ENCODE assay signal across 9 cellular contexts in the genomic region with DNA sequence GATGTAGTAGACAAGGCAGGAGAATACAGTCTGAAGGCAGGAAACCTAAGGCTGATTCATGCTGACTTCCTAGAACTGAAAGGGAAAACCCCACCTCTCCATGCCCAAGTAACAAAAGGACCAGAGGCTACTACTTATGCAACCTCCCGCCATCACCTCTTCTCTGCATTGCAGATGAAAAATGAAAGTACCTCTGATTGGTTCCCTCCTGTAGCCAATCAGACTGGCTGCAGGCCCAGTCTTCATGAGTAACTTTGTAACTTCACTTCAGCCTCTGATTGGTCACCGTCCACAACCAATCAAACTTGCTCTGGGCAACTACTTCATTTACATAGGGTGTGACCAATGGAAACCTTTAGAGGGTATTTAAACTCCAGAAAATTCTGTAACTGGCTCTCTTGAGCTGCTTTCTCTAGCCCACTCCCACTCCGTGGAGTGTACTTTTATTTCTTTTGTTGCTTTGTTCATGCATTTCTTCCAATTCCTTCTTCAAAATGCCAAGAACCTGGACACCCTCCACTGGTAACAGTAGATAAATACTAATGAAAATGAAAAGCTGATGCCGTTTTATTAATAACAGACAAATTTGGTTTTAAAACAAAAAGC. TPM values are rescaled to one million over a fixed set of nuclear protein-coding genes. Genes with fewer than 3 reads are reported as not detected.
A peak's percentile ranks its signal among the peaks of the same experiment; 100 is the strongest.
DNase-seq lines count a peak whose midpoint lies in the region; ATAC-seq and TF ChIP-seq lines count a peak whose summit lies in the region.
"Had no signal": no experiment of that assay in that cellular context is flagged by ENCODE, and none has a peak within 500 bp of the region (broad histone marks: within the 10 kb centered on the region; RNA-seq: fewer than 3 reads in every experiment).

No MANE protein-coding gene starts in this region.

- intact Hi-C loops in natural killer cell (cut with micrococcal nuclease), result no loop called here

- peaks cover 29 to 48% of the 10 kb centered on the region in 2 donors for H3K27me3 Mint-ChIP-seq in natural killer cell treated with Interleukin-12 subunit alpha and Interleukin-12 subunit beta and Interleukin-15 and Interleukin-18, amount 100 ng/mL, for 72 hours
- peaks cover 25 to 40% of the 10 kb centered on the region in 2 donors for H3K27me3 Mint-ChIP-seq in natural killer cell (ENCODE audit: low read depth in 2 of 2)

- peaks cover 10% of the 10 kb centered on the region for H3K36me3 Mint-ChIP-seq in natural killer cell treated with Interleukin-12 subunit alpha and Interleukin-12 subunit beta and Interleukin-15 and Interleukin-18, amount 100 ng/mL, for 72 hours
- no peaks in the 10 kb centered on the region for H3K36me3 Mint-ChIP-seq in natural killer cell

- DNase-seq in natural killer cell treated with Interleukin-12 subunit alpha and Interleukin-12 subunit beta and Interleukin-15 and Interleukin-18, amount 100 ng/mL, for 72 hours (ENCODE audit: low spot score), result peak; percentile 85
- DNase-seq in natural killer cell (no peak), RPMI8226 (peak; percentile 65), choroid plexus epithelial cell (ENCODE audit: low read depth) (peak; percentile 63), inferior parietal cortex (ENCODE audit: extremely low spot score) (no peak), NCI-H526 treated with DMSO at 0.1 percent for 48 hours (lab: John Stamatoyannopoulos, UW) (no peak)
- DNase-seq in stimulated activated naive CD8-positive, alpha-beta T cell treated with anti-CD3 and anti-CD28 coated beads, Interleukin-15, Interleukin-2, amounts not matched to agents 100 U/mL and 50 U/mL, for 24 hours, result peak; percentile 30

- no peaks in the 10 kb centered on the region for H3K9me3 Mint-ChIP-seq in natural killer cell treated with Interleukin-12 subunit alpha and Interleukin-12 subunit beta and Interleukin-15 and Interleukin-18, amount 100 ng/mL, for 72 hours
- no peaks in the 10 kb centered on the region for H3K9me3 Mint-ChIP-seq in natural killer cell

- peak overlapping the region; percentile 17 for H3K4me3 Mint-ChIP-seq in natural killer cell treated with Interleukin-12 subunit alpha and Interleukin-12 subunit beta and Interleukin-15 and Interleukin-18, amount 100 ng/mL, for 72 hours
- no peak overlapping the region for H3K4me3 Mint-ChIP-seq in natural killer cell

- peak; percentile 98 to 99 for ATAC-seq in natural killer cell treated with Interleukin-12 subunit alpha and Interleukin-12 subunit beta and Interleukin-15 and Interleukin-18, amount 100 ng/mL, for 72 hours
- no peak for ATAC-seq in natural killer cell
- ATAC-seq in stimulated activated naive CD8-positive, alpha-beta T cell treated with anti-CD3 and anti-CD28 coated beads, Interleukin-15, Interleukin-2, amounts not matched to agents 100 U/mL and 50 U/mL, for 24 hours, result peak; percentile 91
- ATAC-seq in GM21576 (IDR thresholded peaks at IDR 0.05; ENCODE audit: unreplicated experiment), result no peak

- no peak overlapping the region for H3K4me3 ChIP-seq in choroid plexus epithelial cell (ENCODE audit: low read depth, low read length)
- H3K4me3 ChIP-seq: suprapubic skin had no signal

- H3K27ac Mint-ChIP-seq in natural killer cell treated with Interleukin-12 subunit alpha and Interleukin-12 subunit beta and Interleukin-15 and Interleukin-18, amount 100 ng/mL, for 72 hours, result peak overlapping the region; percentile 37 to 43
- no peak overlapping the region for H3K27ac Mint-ChIP-seq in natural killer cell

- peaks cover 5 to 6% of the 10 kb centered on the region in 2 donors for H3K4me1 Mint-ChIP-seq in natural killer cell treated with Interleukin-12 subunit alpha and Interleukin-12 subunit beta and Interleukin-15 and Interleukin-18, amount 100 ng/mL, for 72 hours (ENCODE audit: low read depth in 2 of 2)
- no peaks in the 10 kb centered on the region for H3K4me1 Mint-ChIP-seq in natural killer cell

- no peak for TF ChIP-seq CTCF in natural killer cell (IDR thresholded peaks at IDR 0.05)
- no peak for TF ChIP-seq CTCF in choroid plexus epithelial cell (conservative IDR thresholded peaks at IDR 0.05; ENCODE audit: low read depth, low read length)

RNA-seq across cellular contexts. Expression of a gene that starts 5.2 kb away (rescaled TPM):
- total RNA-seq in natural killer cell treated with Interleukin-12 subunit alpha and Interleukin-12 subunit beta and Interleukin-15 and Interleukin-18, amount 100 ng/mL, for 72 hours, result under 1 TPM in 1 of 2 donors, not detected in 1; 0.14 TPM
- total RNA-seq in natural killer cell, result not detected

RNA-seq across cellular contexts. Expression of a gene that starts 43.6 kb away (rescaled TPM):
- not detected for total RNA-seq in natural killer cell treated with Interleukin-12 subunit alpha and Interleukin-12 subunit beta and Interleukin-15 and Interleukin-18, amount 100 ng/mL, for 72 hours
- total RNA-seq in natural killer cell, result not detected

Comparison
In these comparisons a context has a peak if more than half of its experiments do, and no peak if none do; other contexts are left out.
1. ATAC-seq: peak in natural killer cell treated with Interleukin-12 subunit alpha and Interleukin-12 subunit beta and Interleukin-15 and Interleukin-18, amount 100 ng/mL, for 72 hours (2 of 2) and stimulated activated naive CD8-positive, alpha-beta T cell treated with anti-CD3 and anti-CD28 coated beads, Interleukin-15, Interleukin-2, amounts not matched to agents 100 U/mL and 50 U/mL, for 24 hours (single experiment); none in natural killer cell (0 of 3) and GM21576 (single experiment).
2. DNase-seq: peak in natural killer cell treated with Interleukin-12 subunit alpha and Interleukin-12 subunit beta and Interleukin-15 and Interleukin-18, amount 100 ng/mL, for 72 hours (single experiment), RPMI8226 (single experiment), choroid plexus epithelial cell (single experiment) and stimulated activated naive CD8-positive, alpha-beta T cell treated with anti-CD3 and anti-CD28 coated beads, Interleukin-15, Interleukin-2, amounts not matched to agents 100 U/mL and 50 U/mL, for 24 hours (single experiment); none in natural killer cell (single experiment), inferior parietal cortex (single experiment) and NCI-H526 treated with DMSO at 0.1 percent for 48 hours (single experiment).
3. H3K27ac Mint-ChIP-seq: peak in natural killer cell treated with Interleukin-12 subunit alpha and Interleukin-12 subunit beta and Interleukin-15 and Interleukin-18, amount 100 ng/mL, for 72 hours (2 of 2); none in natural killer cell (0 of 2).